In genomic region chr19:11787536-11787935, GRCh38 we compare ENCODE assay signal across 37 cellular contexts. TPM values are rescaled to one million over a fixed set of nuclear protein-coding genes. Genes with fewer than 3 reads are reported as not detected.
"Had no signal": no experiment of that assay in that cellular context is flagged by ENCODE, and none has a peak within 500 bp of the region (broad histone marks: within the 10 kb centered on the region; RNA-seq: fewer than 3 reads in every experiment).

No MANE protein-coding gene starts in this region.

- H3K27ac ChIP-seq: KMS-11 had no signal

- H3K4me3 ChIP-seq: MG63 had no signal

- DNase-seq: Karpas-422, Kasumi-1, KBM-7, KG1, MG63, MM.1S, MV-4-11, NCI-H1048, NCI-H1092, NCI-H1092 treated with DMSO at 0.1 percent for 48 hours, NCI-H1105, NCI-H1105 treated with DMSO at 0.1 percent for 48 hours, NCI-H1417, NCI-H1417 treated with DMSO at 0.1 percent for 48 hours, NCI-H1436, NCI-H1436 treated with DMSO at 0.1 percent for 48 hours, NCI-H146, NCI-H1694, NCI-H1694 treated with DMSO at 0.1 percent for 48 hours, NCI-H187, NCI-H187 treated with DMSO at 0.1 percent for 48 hours, NCI-H1930, NCI-H2029, NCI-H2029 treated with DMSO at 0.1 percent for 48 hours, NCI-H2081, NCI-H2081 treated with DMSO at 0.1 percent for 48 hours, NCI-H2107, NCI-H2171, NCI-H2171 treated with DMSO at 0.1 percent for 48 hours, NCI-H2227 treated with DMSO at 0.1 percent for 48 hours, NCI-H226, NCI-H345, NCI-H446, NCI-H446 treated with DMSO at 0.1 percent for 48 hours had no signal

- H3K27me3 ChIP-seq: MG63 had no signal

- H3K9ac ChIP-seq: KMS-11 had no signal

RNA-seq across cellular contexts. Expression of gene ZNF491, which starts 10.8 kb away (rescaled TPM):
- total RNA-seq: MCF 10A, NCI-H460 had no signal

RNA-seq across cellular contexts. Expression of gene ZNF441, which starts 20.7 kb away (rescaled TPM):
- total RNA-seq: NCI-H460 had no signal
